In genomic region chr1:155048449-155049334, GRCh38 we compare ENCODE assay signal across 1 cellular context.
A peak's percentile ranks its signal among the peaks of the same experiment; 100 is the strongest.
TF ChIP-seq lines count a peak whose summit lies in the region.

No MANE protein-coding gene starts in this region.

TF ChIP-seq in K562, 482 proteins besides CTCF, POLR2A, EP300 and RAD21 (continued from another document):
- TF ChIP-seq MGA (IDR thresholded peaks at IDR 0.05) = peak; percentile 37; the same call in 1 of the 2 replicates
- TF ChIP-seq HIVEP1 (CRISPR knock-in tag; IDR thresholded peaks at IDR 0.05) = no peak
- TF ChIP-seq EP400 (IDR thresholded peaks at IDR 0.05) = no peak
- no peak for TF ChIP-seq TARDBP (IDR thresholded peaks at IDR 0.05)
- TF ChIP-seq E2F8 (IDR thresholded peaks at IDR 0.05; ENCODE audit: low read depth, partially characterized antibody) = no peak
- no peak for TF ChIP-seq NR2C1 (IDR thresholded peaks at IDR 0.05)
- TF ChIP-seq NR2C1 (tag; IDR thresholded peaks at IDR 0.05) = 0 out of 2 replicates have a peak, but pooled peaks have one; percentile 38
- 0 out of 2 replicates have a peak, but pooled peaks have one; percentile 35 for TF ChIP-seq ZNF589 (CRISPR knock-in tag; IDR thresholded peaks at IDR 0.05; ENCODE audit: low read depth)
- 0 out of 2 replicates have a peak, but pooled peaks have one; percentile 14 for TF ChIP-seq CEBPB (tag; IDR thresholded peaks at IDR 0.05)
